In genomic region chr11:30322826-30323710, GRCh38 we compare ENCODE assay signal across 8 cellular contexts. TPM values are rescaled to one million over a fixed set of nuclear protein-coding genes. Genes with fewer than 3 reads are reported as not detected.
DNase-seq lines count a peak whose midpoint lies in the region; ATAC-seq and TF ChIP-seq lines count a peak whose summit lies in the region.

TSS of gene ARL14EP (plus strand) at chr11:30323104. CDS start at chr11:30330949, 7,845 bp downstream.

- H3K4me3 ChIP-seq in Jurkat, Clone E6-1 (ENCODE audit: low read length), result peak within 1 kb of the TSS; percentile 87
- H3K4me3 ChIP-seq in mucosa of stomach (ENCODE audit: low read length), result peak within 1 kb of the TSS; percentile 84

- no peaks in the 10 kb centered on the region for H3K27me3 Mint-ChIP-seq in activated T-cell treated with anti-CD3 and anti-CD28 coated beads, Interleukin-2, amount 50 U/mL, for 24 hours

- H3K4me1 Mint-ChIP-seq in activated T-cell treated with anti-CD3 and anti-CD28 coated beads, Interleukin-2, amount 50 U/mL, for 24 hours (ENCODE audit: low read depth), result peaks cover 48% of the 10 kb centered on the region

- H3K27me3 ChIP-seq in mucosa of stomach (ENCODE audit: control insufficient read depth, insufficient read depth, low read length), result peaks cover 6% of the 10 kb centered on the region

- peak; percentile 92 for TF ChIP-seq POLR2A in erythroblast (IDR thresholded peaks at IDR 0.05; ENCODE audit: low read length)

- peak; percentile 98 for ATAC-seq in GM21619 (IDR thresholded peaks at IDR 0.05; ENCODE audit: unreplicated experiment)

- no peaks in the 10 kb centered on the region for H3K9me3 Mint-ChIP-seq in activated T-cell treated with anti-CD3 and anti-CD28 coated beads, Interleukin-2, amount 50 U/mL, for 24 hours

- H3K9ac ChIP-seq in mucosa of stomach (ENCODE audit: low read length), result peak within 1 kb of the TSS; percentile 89

- H3K4me3 Mint-ChIP-seq in activated T-cell treated with anti-CD3 and anti-CD28 coated beads, Interleukin-2, amount 50 U/mL, for 24 hours, result peak within 1 kb of the TSS; percentile 95

- no peaks in the 10 kb centered on the region for H3K4me1 ChIP-seq in mucosa of stomach (ENCODE audit: control insufficient read depth, insufficient read depth, low read length)

- DNase-seq in DMS153 (lab: John Stamatoyannopoulos, UW), result peak; percentile 95
- DNase-seq in Jurkat, Clone E6-1 (ENCODE audit: low read depth, low spot score), result peak; percentile 92
- DNase-seq in activated T-cell treated with anti-CD3 and anti-CD28 coated beads, Interleukin-2, amount 50 U/mL, for 24 hours, result peak; percentile 93
- DNase-seq in erythroblast (lab: John Stamatoyannopoulos, UW), result peak; percentile 96
- DNase-seq in stimulated activated CD8-positive, alpha-beta memory T cell treated with anti-CD3 and anti-CD28 coated beads, Interleukin-7, amount 100 ng/mL, for 1 hour (ENCODE audit: low read depth in 2 of 2), result peak; percentile 74 to 77

- H3K9me3 ChIP-seq in mucosa of stomach (ENCODE audit: control insufficient read depth, low read length), result no peaks in the 10 kb centered on the region

- peaks cover 43% of the 10 kb centered on the region for H3K36me3 Mint-ChIP-seq in activated T-cell treated with anti-CD3 and anti-CD28 coated beads, Interleukin-2, amount 50 U/mL, for 24 hours (ENCODE audit: low read depth)

- no peaks in the 10 kb centered on the region for H3K36me3 ChIP-seq in mucosa of stomach (ENCODE audit: control insufficient read depth, insufficient read depth, low read length)

- peak within 1 kb of the TSS; percentile 99 for H3K27ac Mint-ChIP-seq in activated T-cell treated with anti-CD3 and anti-CD28 coated beads, Interleukin-2, amount 50 U/mL, for 24 hours

TF ChIP-seq in PFSK-1, 5 proteins besides CTCF, POLR2A, EP300 and RAD21:
- TF ChIP-seq TAF1 (IDR thresholded peaks at IDR 0.05; ENCODE audit: borderline replicate concordance, insufficient read depth, low read length) (peak; percentile 97), REST (IDR thresholded peaks at IDR 0.05; ENCODE audit: insufficient read depth in 1 of 2, low read depth in 2 of 2, low read length in 2 of 2) (peak; percentile 47 to 59; a peak in 2 of 4 replicates), SIN3A (IDR thresholded peaks at IDR 0.05; ENCODE audit: borderline replicate concordance, insufficient read depth, low read length) (0 out of 2 replicates have a peak, but pooled peaks have one; percentile 52), POLR2AphosphoS5 (IDR thresholded peaks at IDR 0.05; ENCODE audit: low read depth, low read length) (peak; percentile 99), FOXP2 (optimal IDR thresholded peaks at IDR 0.05; ENCODE audit: borderline replicate concordance, extremely low read depth, extremely low read length, insufficient read depth) (peak; percentile 87)

RNA-seq across cellular contexts. Expression of gene ARL14EP, which starts in this region (rescaled TPM):
- polyA plus RNA-seq in Jurkat, Clone E6-1 (2012; ENCODE audit: insufficient read depth, insufficient read length), result 20.5 TPM
- 19.9 TPM for polyA plus RNA-seq in PFSK-1 (2012; ENCODE audit: insufficient read length, low read depth)

Comparison
In these comparisons a context has a peak if more than half of its experiments do, and no peak if none do; other contexts are left out.
1. Peak in every context shown above with its lines: DNase-seq, ATAC-seq and H3K4me3 ChIP-seq.